24 cellular contexts compared by ENCODE assay signal in the genomic region with DNA sequence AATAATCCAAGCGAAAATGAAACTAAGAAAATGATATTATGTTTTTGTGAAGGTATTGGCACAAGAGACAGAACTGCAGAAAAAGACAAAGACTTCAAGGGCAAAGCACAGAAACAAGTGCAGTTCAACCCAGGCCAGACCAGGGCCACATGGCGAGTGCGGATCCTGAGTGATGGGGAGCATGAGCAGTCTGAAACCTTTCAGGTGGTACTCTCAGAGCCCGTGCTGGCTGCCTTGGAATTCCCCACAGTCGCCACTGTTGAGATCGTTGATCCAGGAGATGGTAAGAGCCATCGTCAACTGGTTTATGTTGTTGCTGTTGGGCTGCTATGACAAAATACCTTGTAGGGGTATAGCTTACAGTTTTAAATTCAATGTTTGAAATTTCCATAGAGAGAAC.
"Had no signal": no experiment of that assay in that cellular context is flagged by ENCODE, and none has a peak within 500 bp of the region (broad histone marks: within the 10 kb centered on the region; RNA-seq: fewer than 3 reads in every experiment).

No MANE protein-coding gene starts in this region.

- H3K36me3 Mint-ChIP-seq: activated naive CD4-positive, alpha-beta T cell treated with anti-CD3 and anti-CD28 coated beads, Interleukin-2, amount 10 ng/mL, durations not matched to agents 7 days and 5 days; activated naive CD8-positive, alpha-beta T cell treated with anti-CD3 and anti-CD28 coated beads for 36 hours; T-cell had no signal

- H3K27me3 Mint-ChIP-seq: activated CD4-positive, alpha-beta memory T cell treated with anti-CD3 and anti-CD28 coated beads, Interleukin-2, amount 10 ng/mL, durations not matched to agents 7 days and 5 days; activated naive CD4-positive, alpha-beta T cell treated with anti-CD3 and anti-CD28 coated beads, Interleukin-2, amount 10 ng/mL, durations not matched to agents 7 days and 5 days had no signal

- ATAC-seq: activated CD4-positive, alpha-beta T cell treated with anti-CD3 and anti-CD28 coated beads for 36 hours; activated T-cell treated with anti-CD3 and anti-CD28 coated beads, Interleukin-2, amount 50 U/mL, for 72 hours; T-cell had no signal

- H3K9me3 Mint-ChIP-seq: activated CD4-positive, alpha-beta memory T cell treated with anti-CD3 and anti-CD28 coated beads, Interleukin-2, amount 10 ng/mL, durations not matched to agents 7 days and 5 days; activated naive CD4-positive, alpha-beta T cell treated with anti-CD3 and anti-CD28 coated beads, Interleukin-2, amount 10 ng/mL, durations not matched to agents 7 days and 5 days; activated naive CD8-positive, alpha-beta T cell treated with anti-CD3 and anti-CD28 coated beads for 36 hours; activated T-helper 2 cell treated with anti-CD3 and anti-CD28 coated beads, Interferon-gamma antibody, Interleukin-2, Interleukin-4, amounts not matched to agents 10 μg/mL and 5 μg/mL and 100 μg/mL, durations not matched to agents 14 hours and 24 hours and 36 hours; T-cell had no signal

- DNase-seq: activated CD4-positive, alpha-beta memory T cell treated with anti-CD3 and anti-CD28 coated beads, Interleukin-2, amount 10 ng/mL, durations not matched to agents 7 days and 5 days; activated CD4-positive, alpha-beta T cell treated with anti-CD3 and anti-CD28 coated beads for 36 hours; activated CD4-positive, alpha-beta T cell treated with anti-CD3 and anti-CD28 coated beads, Interleukin-2, amount 50 U/mL, for 1 hour; activated CD8-positive, alpha-beta memory T cell treated with anti-CD3 and anti-CD28 coated beads, Interleukin-2, amount 50 U/mL, for 4 hours; activated gamma-delta T cell treated with Interleukin-2 at 50 U/mL for 16 hours; activated naive CD4-positive, alpha-beta T cell treated with anti-CD3 and anti-CD28 coated beads, Interleukin-2, amount 10 ng/mL, durations not matched to agents 7 days and 5 days; activated naive CD8-positive, alpha-beta T cell treated with anti-CD3 and anti-CD28 coated beads for 36 hours; activated T-cell treated with anti-CD3 and anti-CD28 coated beads, Interleukin-2, amount 50 U/mL, for 72 hours; Kasumi-1; NCI-H1092; NCI-H1417 treated with DMSO at 0.1 percent for 48 hours; NCI-H1694; NCI-H2029; NCI-H2107; NCI-H2171 treated with DMSO at 0.1 percent for 48 hours; NCI-H226; NCI-H526 treated with DMSO at 0.1 percent for 48 hours; NK-92 treated with Interleukin-12 subunit alpha and Interleukin-12 subunit beta, amount 100 ng/mL, for 24 hours; SHP77 treated with DMSO at 0.1 percent for 48 hours; T-cell; T-helper 2 cell; T1000 had no signal

- H3K27ac Mint-ChIP-seq: activated CD4-positive, alpha-beta memory T cell treated with anti-CD3 and anti-CD28 coated beads, Interleukin-2, amount 10 ng/mL, durations not matched to agents 7 days and 5 days; activated CD4-positive, alpha-beta T cell treated with anti-CD3 and anti-CD28 coated beads for 36 hours; activated naive CD4-positive, alpha-beta T cell treated with anti-CD3 and anti-CD28 coated beads, Interleukin-2, amount 10 ng/mL, durations not matched to agents 7 days and 5 days; activated naive CD8-positive, alpha-beta T cell treated with anti-CD3 and anti-CD28 coated beads for 36 hours; activated T-cell treated with anti-CD3 and anti-CD28 coated beads, Interleukin-2, amount 50 U/mL, for 72 hours; activated T-helper 2 cell treated with anti-CD3 and anti-CD28 coated beads, Interferon-gamma antibody, Interleukin-2, Interleukin-4, amounts not matched to agents 10 μg/mL and 5 μg/mL and 100 μg/mL, durations not matched to agents 14 hours and 24 hours and 36 hours; T-cell had no signal

- H3K4me1 Mint-ChIP-seq: activated CD4-positive, alpha-beta memory T cell treated with anti-CD3 and anti-CD28 coated beads, Interleukin-2, amount 10 ng/mL, durations not matched to agents 7 days and 5 days; activated CD4-positive, alpha-beta T cell treated with anti-CD3 and anti-CD28 coated beads for 36 hours; activated naive CD4-positive, alpha-beta T cell treated with anti-CD3 and anti-CD28 coated beads, Interleukin-2, amount 10 ng/mL, durations not matched to agents 7 days and 5 days; T-cell had no signal

- H3K27ac ChIP-seq: VCaP had no signal

- H3K4me3 Mint-ChIP-seq: activated CD4-positive, alpha-beta memory T cell treated with anti-CD3 and anti-CD28 coated beads, Interleukin-2, amount 10 ng/mL, durations not matched to agents 7 days and 5 days; activated CD4-positive, alpha-beta T cell treated with anti-CD3 and anti-CD28 coated beads for 36 hours; activated naive CD4-positive, alpha-beta T cell treated with anti-CD3 and anti-CD28 coated beads, Interleukin-2, amount 10 ng/mL, durations not matched to agents 7 days and 5 days; activated naive CD8-positive, alpha-beta T cell treated with anti-CD3 and anti-CD28 coated beads for 36 hours; activated T-cell treated with anti-CD3 and anti-CD28 coated beads, Interleukin-2, amount 50 U/mL, for 72 hours; T-cell had no signal
